23 cellular contexts compared by ENCODE assay signal in genomic region chr1:150237746-150238145, GRCh38. TPM values are rescaled to one million over a fixed set of nuclear protein-coding genes. Genes with fewer than 3 reads are reported as not detected.
DNase-seq lines count a peak whose midpoint lies in the region; ATAC-seq and TF ChIP-seq lines count a peak whose summit lies in the region.
"Had no signal": no experiment of that assay in that cellular context is flagged by ENCODE, and none has a peak within 500 bp of the region (broad histone marks: within the 10 kb centered on the region; RNA-seq: fewer than 3 reads in every experiment).

No MANE protein-coding gene starts in this region.

- H3K4me3 ChIP-seq in KMS-11 (IDR thresholded peaks at IDR 0.05; ENCODE audit: insufficient read depth, low read depth, low read length) (no peak overlapping the region), esophagus muscularis mucosa (no peak overlapping the region)
- H3K4me3 ChIP-seq: A549, GM12878, HAP-1, skin epidermis, uterus had no signal

- H3K79me2 ChIP-seq in KMS-11 (ENCODE audit: insufficient read depth, low read depth): peaks cover 28% of the 10 kb centered on the region

- H3K27me3 ChIP-seq in KMS-11 (ENCODE audit: insufficient read depth, low read depth) (no peaks in the 10 kb centered on the region), esophagus muscularis mucosa (no peaks in the 10 kb centered on the region)
- H3K27me3 ChIP-seq: BE2C, uterus had no signal

- peak overlapping the region; percentile 48 for H3K4me3 Mint-ChIP-seq in T-helper 2 cell treated with Interferon-gamma antibody and Interleukin-4, amounts not matched to agents 5 μg/mL and 100 μg/mL, for 36 hours

- H3K4me1 Mint-ChIP-seq in T-helper 2 cell treated with Interferon-gamma antibody and Interleukin-4, amounts not matched to agents 5 μg/mL and 100 μg/mL, for 36 hours (ENCODE audit: low read depth): peaks cover 17% of the 10 kb centered on the region

- no peak for TF ChIP-seq POLR2A in esophagus muscularis mucosa (IDR thresholded peaks at IDR 0.05; ENCODE audit: low read depth)

- no peaks in the 10 kb centered on the region for H3K36me3 ChIP-seq in KMS-11 (ENCODE audit: insufficient read depth)
- H3K36me3 ChIP-seq in esophagus muscularis mucosa: no peaks in the 10 kb centered on the region
- H3K36me3 ChIP-seq: BE2C, HAP-1, uterus had no signal

- H3K4me1 ChIP-seq in KMS-11 (ENCODE audit: low read depth, poor library complexity, severe bottlenecking) (peaks cover 27% of the 10 kb centered on the region), esophagus muscularis mucosa (peaks cover 4 to 18% (median 16%) of the 10 kb centered on the region in 4 donors)

- no peak overlapping the region for H3K9ac ChIP-seq in KMS-11

- H2AFZ ChIP-seq in KMS-11 (ENCODE audit: low read depth): no peak overlapping the region

- DNase-seq in T-helper 2 cell treated with Interferon-gamma antibody and Interleukin-4, amounts not matched to agents 5 μg/mL and 100 μg/mL, for 36 hours (ENCODE audit: low spot score): no peak
- DNase-seq in T-helper 2 cell: no peak
- DNase-seq in esophagus muscularis mucosa (ENCODE audit: extremely low spot score): peak; percentile 60
- DNase-seq in LoVo (ENCODE audit: low spot score): no peak
- DNase-seq in left ventricle myocardium superior: no peak
- DNase-seq: activated CD4-positive, alpha-beta T cell treated with anti-CD3 and anti-CD28 coated beads for 48 hours; BE2C; COR-L47; naive B cell; NCI-H1436 treated with DMSO at 0.1 percent for 48 hours; NCI-H2107; occipital lobe; uterus had no signal

- TF ChIP-seq CTCF in 22Rv1 (IDR thresholded peaks at IDR 0.05) (no peak), KMS-11 (conservative IDR thresholded peaks at IDR 0.05; ENCODE audit: low read depth, low read length) (no peak), esophagus muscularis mucosa (IDR thresholded peaks at IDR 0.05) (no peak)

- ATAC-seq in GM19455 (IDR thresholded peaks at IDR 0.05; ENCODE audit: unreplicated experiment): no peak
- ATAC-seq in left ventricle myocardium superior: no peak
- ATAC-seq: A549, GM12878 had no signal

- WGBS in esophagus muscularis mucosa: 91% methylated on average over 21 of the region's 21 CpGs

- H3K27ac ChIP-seq in 22Rv1 (peak overlapping the region; percentile 93; the same call in 1 of the 2 replicates), KMS-11 (no peak overlapping the region), esophagus muscularis mucosa (replicated peaks in 1 of 4) (no peak overlapping the region)
- H3K27ac ChIP-seq: skin epidermis, uterus had no signal

- peaks cover 9% of the 10 kb centered on the region; the same call in 1 of the 2 replicates for H4K20me1 ChIP-seq in KMS-11 (ENCODE audit: insufficient read depth)

- intact Hi-C loops in esophagus muscularis mucosa (cut with DNase I) (loop anchor here (5.0 kb wide), 1 partner anchor 125 kb away; the partner anchor contains the start of gene RPRD2), left ventricle myocardium superior (cut with micrococcal nuclease) (no loop called here)

- H3K36me3 Mint-ChIP-seq in T-helper 2 cell treated with Interferon-gamma antibody and Interleukin-4, amounts not matched to agents 5 μg/mL and 100 μg/mL, for 36 hours (ENCODE audit: low read depth): peaks cover 6% of the 10 kb centered on the region
- H3K36me3 Mint-ChIP-seq: naive B cell had no signal

- peak overlapping the region; percentile 33 for H3K27ac Mint-ChIP-seq in T-helper 2 cell treated with Interferon-gamma antibody and Interleukin-4, amounts not matched to agents 5 μg/mL and 100 μg/mL, for 36 hours

- H3K27me3 Mint-ChIP-seq in T-helper 2 cell treated with Interferon-gamma antibody and Interleukin-4, amounts not matched to agents 5 μg/mL and 100 μg/mL, for 36 hours (ENCODE audit: low read depth): no peaks in the 10 kb centered on the region

- H3K4me2 ChIP-seq in KMS-11: peak overlapping the region; percentile 86; the same call in 1 of the 2 replicates
- H3K4me2 ChIP-seq: A549 had no signal

- no peaks in the 10 kb centered on the region for H3K9me3 Mint-ChIP-seq in T-helper 2 cell treated with Interferon-gamma antibody and Interleukin-4, amounts not matched to agents 5 μg/mL and 100 μg/mL, for 36 hours
- H3K9me3 Mint-ChIP-seq: naive B cell had no signal

- H3K9me3 ChIP-seq in esophagus muscularis mucosa: no peaks in the 10 kb centered on the region
- H3K9me3 ChIP-seq: A549, BE2C, HAP-1, uterus had no signal

- TF ChIP-seq EP300 in esophagus muscularis mucosa (IDR thresholded peaks at IDR 0.05): no peak

RNA-seq across cellular contexts. Expression of gene ANP32E, which starts 1.8 kb away (rescaled TPM):
- 10 to 100 TPM; 15.6 to 20.3 (median 18.6) TPM for total RNA-seq in esophagus muscularis mucosa
- 27.0 TPM for total RNA-seq in left ventricle myocardium superior

RNA-seq across cellular contexts. Expression of gene CA14, which starts 19.8 kb away (rescaled TPM):
- total RNA-seq in esophagus muscularis mucosa (1 to 10 TPM in 1 of 4 donors, under 1 TPM in 2, not detected in 1; 0.33 to 1.0 (median 0.42) TPM), left ventricle myocardium superior (22.8 TPM)
- total RNA-seq: GM12878; HT1080; NCI-H460; T-helper 1 cell treated with Interleukin-12 subunit alpha and Interleukin-12 subunit beta and Interleukin-4 antibody, amounts not matched to agents 30 ng/mL and 1 ng/mL, for 36 hours had no signal

RNA-seq across cellular contexts. Expression of gene APH1A, which starts 31.1 kb away (rescaled TPM):
- total RNA-seq in esophagus muscularis mucosa (10 to 100 TPM; 36.1 to 63.5 (median 49.7) TPM), left ventricle myocardium superior (58.5 TPM)

RNA-seq across cellular contexts. Expression of gene C1orf54, which starts 34.8 kb away (rescaled TPM):
- total RNA-seq in esophagus muscularis mucosa: 10 to 100 TPM; 15.2 to 36.1 (median 18.0) TPM
- total RNA-seq in left ventricle myocardium superior: 9.8 TPM
- total RNA-seq: NCI-H460 had no signal

RNA-seq across cellular contexts. Expression of gene CIART, which starts 44.6 kb away (rescaled TPM):
- total RNA-seq in esophagus muscularis mucosa: 10 to 100 TPM; 13.7 to 26.0 (median 14.2) TPM
- 15.4 TPM for total RNA-seq in left ventricle myocardium superior

Comparison
In these comparisons a context has a peak if more than half of its experiments do, and no peak if none do; other contexts are left out.
1. RNA of gene CA14, which starts 19.8 kb away (total RNA-seq): 22.8 TPM in left ventricle myocardium superior (single experiment); 0.33 to 1.0 TPM in esophagus muscularis mucosa; every median in the first group is over 10 times any median in the second.